ENCODE assay signal across 9 cellular contexts in genomic region chr6:36757206-36757605, GRCh38. TPM values are rescaled to one million over a fixed set of nuclear protein-coding genes. Genes with fewer than 3 reads are reported as not detected.
A peak's percentile ranks its signal among the peaks of the same experiment; 100 is the strongest.
DNase-seq lines count a peak whose midpoint lies in the region; ATAC-seq and TF ChIP-seq lines count a peak whose summit lies in the region.
"Had no signal": no experiment of that assay in that cellular context is flagged by ENCODE, and none has a peak within 500 bp of the region (broad histone marks: within the 10 kb centered on the region; RNA-seq: fewer than 3 reads in every experiment).

No MANE protein-coding gene starts in this region.

- H3K27ac Mint-ChIP-seq in CD4-positive, alpha-beta T cell: peak overlapping the region; percentile 90
- peak overlapping the region; percentile 72 for H3K27ac Mint-ChIP-seq in T-helper 1 cell treated with Interleukin-12 subunit alpha and Interleukin-12 subunit beta and Interleukin-4 antibody, amounts not matched to agents 30 μg/mL and 1 μg/mL, for 36 hours
- peak overlapping the region; percentile 62 for H3K27ac Mint-ChIP-seq in endothelial cell (ENCODE audit: unreplicated experiment)

- no peaks in the 10 kb centered on the region for H3K27me3 ChIP-seq in CD4-positive, alpha-beta T cell (ENCODE audit: control insufficient read depth, insufficient read depth, low read length)

- intact Hi-C loops in CD4-positive, alpha-beta T cell (cut with DNase I, micrococcal nuclease): loop anchor here (2.0 to 5.0 kb wide), 4 partner anchors 78 to 334 kb away; partner anchors contain the start of gene CDKN1A (in 2 of the 2)

- H3K9me3 Mint-ChIP-seq in CD4-positive, alpha-beta T cell: no peaks in the 10 kb centered on the region
- no peaks in the 10 kb centered on the region for H3K9me3 Mint-ChIP-seq in T-helper 1 cell treated with Interleukin-12 subunit alpha and Interleukin-12 subunit beta and Interleukin-4 antibody, amounts not matched to agents 30 μg/mL and 1 μg/mL, for 36 hours
- no peaks in the 10 kb centered on the region for H3K9me3 Mint-ChIP-seq in endothelial cell (ENCODE audit: unreplicated experiment)

- no peak for ATAC-seq in CD4-positive, alpha-beta T cell (ENCODE audit: poor library complexity)
- ATAC-seq in GM18858 (IDR thresholded peaks at IDR 0.05; ENCODE audit: unreplicated experiment) (peak; percentile 29), GM18511 (IDR thresholded peaks at IDR 0.05; ENCODE audit: unreplicated experiment) (no peak), GM18517 (IDR thresholded peaks at IDR 0.05; ENCODE audit: unreplicated experiment) (no peak), GM21825 (IDR thresholded peaks at IDR 0.05; ENCODE audit: unreplicated experiment) (no peak)

- peak overlapping the region; percentile 71 for H3K27ac ChIP-seq in CD4-positive, alpha-beta T cell (ENCODE audit: low read depth, low read length)
- H3K27ac ChIP-seq: parathyroid adenoma had no signal

- H3K4me3 Mint-ChIP-seq in CD4-positive, alpha-beta T cell: no peak overlapping the region
- H3K4me3 Mint-ChIP-seq in T-helper 1 cell treated with Interleukin-12 subunit alpha and Interleukin-12 subunit beta and Interleukin-4 antibody, amounts not matched to agents 30 μg/mL and 1 μg/mL, for 36 hours: peak overlapping the region; percentile 18
- no peak overlapping the region for H3K4me3 Mint-ChIP-seq in endothelial cell (ENCODE audit: unreplicated experiment)

- peaks cover 47% of the 10 kb centered on the region for H3K4me1 Mint-ChIP-seq in CD4-positive, alpha-beta T cell (ENCODE audit: low read depth)
- peaks cover 64% of the 10 kb centered on the region for H3K4me1 Mint-ChIP-seq in T-helper 1 cell treated with Interleukin-12 subunit alpha and Interleukin-12 subunit beta and Interleukin-4 antibody, amounts not matched to agents 30 μg/mL and 1 μg/mL, for 36 hours (ENCODE audit: low read depth)
- H3K4me1 Mint-ChIP-seq in endothelial cell (ENCODE audit: unreplicated experiment): peaks cover 45% of the 10 kb centered on the region

- peak in 4 of 10 experiments; percentile 15 to 30 (median 18) for DNase-seq in CD4-positive, alpha-beta T cell
- DNase-seq in endothelial cell (ENCODE audit: low spot score) (no peak), mucosa of gallbladder (ENCODE audit: low spot score) (no peak)

- no peaks in the 10 kb centered on the region for H3K27me3 Mint-ChIP-seq in CD4-positive, alpha-beta T cell
- H3K27me3 Mint-ChIP-seq in T-helper 1 cell treated with Interleukin-12 subunit alpha and Interleukin-12 subunit beta and Interleukin-4 antibody, amounts not matched to agents 30 μg/mL and 1 μg/mL, for 36 hours (ENCODE audit: low read depth): no peaks in the 10 kb centered on the region
- H3K27me3 Mint-ChIP-seq in endothelial cell (ENCODE audit: unreplicated experiment): peaks cover 9% of the 10 kb centered on the region

- H3K36me3 Mint-ChIP-seq in CD4-positive, alpha-beta T cell (ENCODE audit: low read depth): no peaks in the 10 kb centered on the region
- peaks cover 3% of the 10 kb centered on the region for H3K36me3 Mint-ChIP-seq in T-helper 1 cell treated with Interleukin-12 subunit alpha and Interleukin-12 subunit beta and Interleukin-4 antibody, amounts not matched to agents 30 μg/mL and 1 μg/mL, for 36 hours (ENCODE audit: low read depth)
- H3K36me3 Mint-ChIP-seq in endothelial cell (ENCODE audit: low read depth, unreplicated experiment): peaks cover 14% of the 10 kb centered on the region

- TF ChIP-seq CTCF in CD4-positive, alpha-beta T cell (IDR thresholded peaks at IDR 0.05): no peak
- TF ChIP-seq CTCF in endothelial cell (IDR thresholded peaks at IDR 0.05; ENCODE audit: unreplicated experiment): no peak

- CTCF ChIA-PET in CD4-positive, alpha-beta T cell (lab: Charles Lee): interaction anchor here (1.4 to 4.5 kb wide), 3 partner anchors 78 to 142 kb away, joined by 4 to 21 read pairs (median 12); partner anchors contain the start of gene CDKN1A

- no peaks in the 10 kb centered on the region for H3K9me3 ChIP-seq in CD4-positive, alpha-beta T cell (ENCODE audit: control insufficient read depth, low read length)

- POLR2A ChIA-PET in CD4-positive, alpha-beta T cell (lab: Charles Lee): no interaction called here

RNA-seq across cellular contexts. Expression of gene RAB44, which starts 59.6 kb away (rescaled TPM):
- total RNA-seq in CD4-positive, alpha-beta T cell: under 1 TPM; 0.22 TPM
- total RNA-seq in endothelial cell (ENCODE audit: unreplicated experiment) (not detected), mucosa of gallbladder (0.75 TPM)
